In the genomic region with DNA sequence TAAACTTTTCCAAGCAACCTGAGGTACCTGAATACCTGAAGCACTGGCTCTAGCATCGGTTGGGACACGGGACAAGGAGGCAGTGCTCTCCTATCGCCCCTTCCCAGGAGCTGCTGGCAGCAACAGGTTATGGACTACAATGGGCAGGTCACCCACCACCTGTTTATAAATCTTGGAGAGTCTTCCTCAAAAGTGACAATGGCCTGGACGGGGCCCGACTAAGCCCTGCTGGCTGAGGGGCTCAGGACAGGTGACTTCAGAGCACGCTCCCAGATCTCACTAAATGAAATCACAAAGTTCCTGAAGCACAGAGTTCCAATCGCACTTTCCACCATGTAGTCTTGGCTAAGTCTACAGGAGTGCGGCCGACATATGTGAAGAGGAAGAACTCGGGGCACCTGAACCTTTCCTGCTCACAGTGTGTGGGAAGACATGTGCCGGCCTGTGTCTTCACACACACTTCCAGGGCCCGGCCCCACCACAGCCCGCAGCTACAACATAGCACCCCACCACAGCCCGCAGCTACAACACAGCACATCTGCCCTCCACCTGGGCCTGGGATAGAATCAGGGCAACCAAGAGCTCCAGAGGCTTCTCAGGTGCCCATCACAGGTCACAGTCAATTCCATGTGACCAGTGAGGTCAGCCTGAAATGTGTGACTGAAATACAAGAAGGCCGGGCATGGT, we compare ENCODE assay signal across 13 cellular contexts. TPM values are rescaled to one million over a fixed set of nuclear protein-coding genes. Genes with fewer than 3 reads are reported as not detected.
DNase-seq lines count a peak whose midpoint lies in the region; TF ChIP-seq lines count a peak whose summit lies in the region.
"Had no signal": no experiment of that assay in that cellular context is flagged by ENCODE, and none has a peak within 500 bp of the region (broad histone marks: within the 10 kb centered on the region; RNA-seq: fewer than 3 reads in every experiment).

No MANE protein-coding gene starts in this region.

- H3K27me3 Mint-ChIP-seq in HFFc6 (ENCODE audit: insufficient read depth) = peaks cover 7% of the 10 kb centered on the region

- no peaks in the 10 kb centered on the region for H3K9me3 Mint-ChIP-seq in HFFc6

- TF ChIP-seq CTCF in HFFc6 (IDR thresholded peaks at IDR 0.05) (no peak), brain microvascular endothelial cell (IDR thresholded peaks at IDR 0.05; ENCODE audit: low read depth, low read length, missing control alignments) (no peak), tibial artery (IDR thresholded peaks at IDR 0.05) (no peak)

- no peak overlapping the region for H4K91ac ChIP-seq in neuronal stem cell (ENCODE audit: low read depth, low read length, poor library complexity)

- no peak overlapping the region for H3K4me2 ChIP-seq in neuronal stem cell (ENCODE audit: insufficient read depth, low read length, poor library complexity, severe bottlenecking)

- H3K4ac ChIP-seq in neuronal stem cell (ENCODE audit: low read length) = no peak overlapping the region

- H3K9ac ChIP-seq in neuronal stem cell (ENCODE audit: low read depth, low read length, poor library complexity) = no peak overlapping the region
- H3K9ac ChIP-seq: SK-N-SH had no signal

- H3K9me3 ChIP-seq in neuronal stem cell (replicated peaks in 1 of 2; ENCODE audit: control insufficient read depth in 2 of 2, insufficient read depth in 1 of 2, low read depth in 1 of 2, low read length in 2 of 2) = peaks cover 2 to 19% of the 10 kb centered on the region in 2 donors
- H3K9me3 ChIP-seq in tibial artery = no peaks in the 10 kb centered on the region

- no peak overlapping the region for H2BK120ac ChIP-seq in neuronal stem cell (ENCODE audit: low read depth, low read length)

- peaks cover 59% of the 10 kb centered on the region for H3K4me1 Mint-ChIP-seq in HFFc6 (ENCODE audit: low read depth)

- H2BK12ac ChIP-seq in neuronal stem cell (ENCODE audit: low read length) = no peak overlapping the region

- no peak overlapping the region for H2AFZ ChIP-seq in neuronal stem cell (ENCODE audit: low read length)

- intact Hi-C loops in tibial artery (cut with DNase I; ENCODE audit: low total_unique reads) = no loop called here

- H2BK15ac ChIP-seq in neuronal stem cell (ENCODE audit: low read length) = no peak overlapping the region

- H3K36me3 ChIP-seq in brain microvascular endothelial cell (replicated peaks) (no peaks in the 10 kb centered on the region), neuronal stem cell (replicated peaks in 1 of 2; ENCODE audit: control insufficient read depth in 2 of 2, insufficient read depth in 2 of 2, low read length in 2 of 2) (peaks cover 3 to 10% of the 10 kb centered on the region in 2 donors), tibial artery (peaks cover 0 to 8% (median 0%) of the 10 kb centered on the region in 3 donors)

- peak overlapping the region; percentile 38 for H3K14ac ChIP-seq in neuronal stem cell (ENCODE audit: low read length)

- H3K4me3 Mint-ChIP-seq in HFFc6 = 0 out of 2 replicates have a peak overlapping the region, but pooled peaks have one; percentile 32

- H3K4me3 ChIP-seq in brain microvascular endothelial cell (ENCODE audit: low read depth, low read length) = no peak overlapping the region
- H3K4me3 ChIP-seq in neuronal stem cell (ENCODE audit: low read length in 2 of 2) = no peak overlapping the region
- H3K4me3 ChIP-seq in tibial artery = no peak overlapping the region

- peak overlapping the region; percentile 89 for H3K27ac Mint-ChIP-seq in HFFc6

- no peak overlapping the region for H4K8ac ChIP-seq in neuronal stem cell (ENCODE audit: low read depth, low read length)

- H3K27me3 ChIP-seq in brain microvascular endothelial cell (replicated peaks) = no peaks in the 10 kb centered on the region
- no peaks in the 10 kb centered on the region for H3K27me3 ChIP-seq in neuronal stem cell (ENCODE audit: control insufficient read depth in 3 of 3, insufficient read depth in 3 of 3, low read depth in 1 of 3, low read length in 3 of 3)
- H3K27me3 ChIP-seq in tibial artery = no peaks in the 10 kb centered on the region

- peaks cover 13% of the 10 kb centered on the region for H3K36me3 Mint-ChIP-seq in HFFc6 (ENCODE audit: low read depth)

- H2AK5ac ChIP-seq in neuronal stem cell (ENCODE audit: low read depth, low read length) = no peak overlapping the region

- no peak overlapping the region for H3K23ac ChIP-seq in neuronal stem cell (ENCODE audit: low read depth, low read length, poor library complexity)

- in situ Hi-C loops in brain microvascular endothelial cell (cut with HindIII; ENCODE audit: low pct_ligation_motif_present, low sequenced_read_pairs) = no loop called here

- H3K79me1 ChIP-seq in neuronal stem cell (ENCODE audit: low read depth, low read length) = peaks cover 18% of the 10 kb centered on the region

- H2BK5ac ChIP-seq in neuronal stem cell (ENCODE audit: low read length) = no peak overlapping the region

- H3K27ac ChIP-seq in brain microvascular endothelial cell (peak overlapping the region; percentile 79), neuronal stem cell (replicated peaks; ENCODE audit: low read length) (no peak overlapping the region), tibial artery (peak overlapping the region; percentile 66 to 70)

- H3K4me1 ChIP-seq in neuronal stem cell (ENCODE audit: control insufficient read depth in 2 of 2, insufficient read depth in 1 of 2, low read depth in 1 of 2, low read length in 2 of 2) (peaks cover 0 to 4% of the 10 kb centered on the region in 2 donors), tibial artery (peaks cover 3 to 69% (median 48%) of the 10 kb centered on the region in 4 donors)

- no CpG with 5 or more reads among the region's 15 CpGs for WGBS in neuronal stem cell (ENCODE audit: extremely low coverage in 2 of 2, insufficient read length in 2 of 2, insufficient replicate concordance in 1 of 2), 2 donors

- H3K18ac ChIP-seq in neuronal stem cell (ENCODE audit: low read length) = no peak overlapping the region

- DNase-seq in HFFc6 (no peak), brain microvascular endothelial cell (no peak), neuronal stem cell (ENCODE audit: low spot score) (no peak), tibial artery (no peak), DMS53 (lab: John Stamatoyannopoulos, UW) (no peak), NOMO-1 treated with dmso at 0.1 percent for 144 hours (lab: John Stamatoyannopoulos, UW; ENCODE audit: unreplicated experiment) (no peak)
- no peak for DNase-seq in activated CD8-positive, alpha-beta memory T cell treated with anti-CD3 and anti-CD28 coated beads, Interleukin-2, amount 50 U/mL, for 48 hours
- DNase-seq: MV-4-11, NCI-H1417 treated with DMSO at 0.1 percent for 48 hours, NCI-H2029 treated with DMSO at 0.1 percent for 48 hours, NCI-H510A treated with DMSO at 0.1 percent for 48 hours, Right ventricle myocardium superior, SK-N-SH had no signal

RNA-seq across cellular contexts. Expression of a gene that starts 12.9 kb away (rescaled TPM):
- 100 to 1,000 TPM; 122 to 142 (median 131) TPM for total RNA-seq in HFFc6 (2021; fragmentation: NEBNext Ultra II Directional; extraction: Animal tissue kit (Norgen Biotek cat#: 25700))
- 50.3 TPM for polyA plus RNA-seq in neuronal stem cell (2013, experiment 1 of 2)
- polyA plus RNA-seq in neuronal stem cell (2013, experiment 2 of 2) = 51.9 TPM
